In the genomic region with DNA sequence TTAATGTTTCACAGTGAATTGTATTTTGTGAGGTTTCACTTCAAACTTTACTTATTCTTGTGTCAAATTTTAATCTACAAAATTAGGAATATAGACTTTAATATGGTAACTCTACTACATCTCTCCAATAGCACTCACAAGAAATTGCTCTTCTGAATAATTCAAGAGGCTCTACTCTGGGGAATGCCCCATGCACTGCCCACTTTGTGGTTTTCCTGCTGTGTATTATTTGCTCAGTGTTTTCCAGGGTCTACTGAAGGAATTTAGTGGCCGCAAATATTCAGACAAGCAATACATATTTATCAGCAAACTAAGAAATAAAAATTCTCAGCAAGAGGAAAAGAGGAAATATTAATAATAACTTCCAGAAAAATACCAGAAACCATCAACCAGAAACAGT, we compare ENCODE assay signal across 29 cellular contexts.
"Had no signal": no experiment of that assay in that cellular context is flagged by ENCODE, and none has a peak within 500 bp of the region (broad histone marks: within the 10 kb centered on the region; RNA-seq: fewer than 3 reads in every experiment).

No MANE protein-coding gene starts in this region.

- H2AFZ ChIP-seq: parathyroid adenoma had no signal

- FAIRE-seq: bronchial epithelial cell, colon, endometrium, TTC549 had no signal

- H3K4me3 Mint-ChIP-seq: activated CD4-positive, alpha-beta memory T cell treated with anti-CD3 and anti-CD28 coated beads for 36 hours; activated T-cell treated with anti-CD3 and anti-CD28 coated beads, Interleukin-2, amount 50 U/mL, for 24 hours; central memory CD8-positive, alpha-beta T cell; naive thymus-derived CD4-positive, alpha-beta T cell; stimulated activated naive B cell treated with anti-CD40 and anti-IgM and Interleukin-4, amounts not matched to agents 10 μg/mL and 1 μg/mL and 100 μg/mL, for 72 hours had no signal

- H3K36me3 Mint-ChIP-seq: activated CD4-positive, alpha-beta memory T cell treated with anti-CD3 and anti-CD28 coated beads for 36 hours; naive thymus-derived CD4-positive, alpha-beta T cell; stimulated activated naive B cell treated with anti-CD40 and anti-IgM and Interleukin-4, amounts not matched to agents 10 μg/mL and 1 μg/mL and 100 μg/mL, for 72 hours had no signal

- H3K27ac ChIP-seq: epithelial cell of prostate, esophagus squamous epithelium, parathyroid adenoma, psoas muscle, right atrium auricular region, suprapubic skin, tibial artery, WERI-Rb-1 had no signal

- H3K27ac Mint-ChIP-seq: activated CD4-positive, alpha-beta memory T cell treated with anti-CD3 and anti-CD28 coated beads for 36 hours; activated T-cell treated with anti-CD3 and anti-CD28 coated beads, Interleukin-2, amount 50 U/mL, for 24 hours; naive thymus-derived CD4-positive, alpha-beta T cell; stimulated activated naive B cell treated with anti-CD40 and anti-IgM and Interleukin-4, amounts not matched to agents 10 μg/mL and 1 μg/mL and 100 μg/mL, for 72 hours had no signal

- H3K27me3 Mint-ChIP-seq: activated CD4-positive, alpha-beta memory T cell treated with anti-CD3 and anti-CD28 coated beads for 36 hours; activated T-cell treated with anti-CD3 and anti-CD28 coated beads, Interleukin-2, amount 50 U/mL, for 24 hours; central memory CD8-positive, alpha-beta T cell; naive thymus-derived CD4-positive, alpha-beta T cell; stimulated activated naive B cell treated with anti-CD40 and anti-IgM and Interleukin-4, amounts not matched to agents 10 μg/mL and 1 μg/mL and 100 μg/mL, for 72 hours had no signal

- H3K4me1 Mint-ChIP-seq: central memory CD8-positive, alpha-beta T cell; naive thymus-derived CD4-positive, alpha-beta T cell; stimulated activated naive B cell treated with anti-CD40 and anti-IgM and Interleukin-4, amounts not matched to agents 10 μg/mL and 1 μg/mL and 100 μg/mL, for 72 hours had no signal

- H3K4me1 ChIP-seq: esophagus squamous epithelium, parathyroid adenoma, psoas muscle, right atrium auricular region, suprapubic skin had no signal

- H3K36me3 ChIP-seq: esophagus squamous epithelium, right atrium auricular region, suprapubic skin, tibial artery, WERI-Rb-1 had no signal

- H3K9me3 ChIP-seq: suprapubic skin had no signal

- H3K9ac ChIP-seq: parathyroid adenoma had no signal

- H3K4me3 ChIP-seq: esophagus squamous epithelium, psoas muscle, right atrium auricular region, suprapubic skin, tibial artery had no signal

- H3K79me2 ChIP-seq: parathyroid adenoma had no signal

- H3K27me3 ChIP-seq: esophagus squamous epithelium, right atrium auricular region, suprapubic skin, tibial artery had no signal

- DNase-seq: activated CD4-positive, alpha-beta memory T cell treated with anti-CD3 and anti-CD28 coated beads for 36 hours; activated CD4-positive, alpha-beta T cell treated with anti-CD3 and anti-CD28 coated beads for 48 hours; activated CD8-positive, alpha-beta memory T cell treated with anti-CD3 and anti-CD28 coated beads, Interleukin-2, amount 50 U/mL, for 4 hours; activated gamma-delta T cell; activated naive CD4-positive, alpha-beta T cell treated with anti-CD3 and anti-CD28 coated beads, Interleukin-2, amount 50 U/mL, for 16 hours; activated T-cell treated with anti-CD3 and anti-CD28 coated beads, Interleukin-2, amount 50 U/mL, for 24 hours; amniotic stem cell; effector CD8-positive, alpha-beta T cell; esophagus squamous epithelium; foreskin melanocyte; islet precursor cell; mammary epithelial cell; naive thymus-derived CD4-positive, alpha-beta T cell; psoas muscle; stimulated activated CD4-positive, alpha-beta T cell treated with anti-CD3 and anti-CD28 coated beads, Interleukin-15, amount 100 ng/mL, for 24 hours; stimulated activated CD4-positive, alpha-beta T cell treated with anti-CD3 and anti-CD28 coated beads, Interleukin-2, amount 100 ng/mL, for 24 hours; stimulated activated naive B cell treated with anti-CD40 and anti-IgM and Interleukin-4, amounts not matched to agents 10 μg/mL and 1 μg/mL and 100 μg/mL, for 72 hours; T-helper 9 cell; tibial artery; WERI-Rb-1 had no signal
